In the genomic region with DNA sequence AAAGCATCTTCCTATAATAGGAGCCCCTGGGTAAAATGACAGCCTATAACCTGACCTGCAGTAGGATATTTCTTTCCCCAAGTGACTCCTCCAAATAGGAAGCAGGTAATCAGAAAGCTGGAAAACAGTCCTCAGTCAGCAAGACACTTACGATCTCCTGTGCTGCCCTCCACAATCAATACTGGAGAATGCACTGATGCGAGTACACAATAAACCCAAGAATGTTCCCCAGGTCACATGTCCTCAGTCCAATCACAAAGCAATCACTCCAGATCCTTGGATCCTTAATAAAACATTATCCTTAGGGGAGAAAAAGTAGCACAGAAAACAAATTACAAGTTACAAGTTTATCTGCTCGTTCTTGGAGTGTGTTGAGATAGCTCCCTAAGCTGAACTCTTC, we compare ENCODE assay signal across 18 cellular contexts.
"Had no signal": no experiment of that assay in that cellular context is flagged by ENCODE, and none has a peak within 500 bp of the region (broad histone marks: within the 10 kb centered on the region; RNA-seq: fewer than 3 reads in every experiment).

No MANE protein-coding gene starts in this region.

- H3K36me3 ChIP-seq: ascending aorta, transverse colon had no signal

- H3K4me2 ChIP-seq: smooth muscle cell had no signal

- H3K9me3 Mint-ChIP-seq: activated CD4-positive, alpha-beta memory T cell treated with anti-CD3 and anti-CD28 coated beads for 36 hours; activated naive CD8-positive, alpha-beta T cell treated with anti-CD3 and anti-CD28 coated beads, Interleukin-2, amount 10 ng/mL, durations not matched to agents 7 days and 5 days; activated T-cell treated with anti-CD3 and anti-CD28 coated beads, Interleukin-2, amount 50 U/mL, for 4 hours; stimulated activated memory B cell treated with anti-CD40 and anti-IgM and Interleukin-4, amounts not matched to agents 10 μg/mL and 1 μg/mL and 100 μg/mL, for 72 hours had no signal

- ATAC-seq: activated T-cell treated with anti-CD3 and anti-CD28 coated beads, Interleukin-2, amount 50 U/mL, for 4 hours; gastroesophageal sphincter; right cardiac atrium; stimulated activated memory B cell treated with anti-CD40 and anti-IgM and Interleukin-4, amounts not matched to agents 10 μg/mL and 1 μg/mL and 100 μg/mL, for 72 hours had no signal

- H3K4me1 ChIP-seq: ascending aorta had no signal

- H3K27ac Mint-ChIP-seq: activated CD4-positive, alpha-beta memory T cell treated with anti-CD3 and anti-CD28 coated beads for 36 hours; activated naive CD8-positive, alpha-beta T cell treated with anti-CD3 and anti-CD28 coated beads, Interleukin-2, amount 10 ng/mL, durations not matched to agents 7 days and 5 days; stimulated activated memory B cell treated with anti-CD40 and anti-IgM and Interleukin-4, amounts not matched to agents 10 μg/mL and 1 μg/mL and 100 μg/mL, for 72 hours had no signal

- H3K27me3 ChIP-seq: ascending aorta, gastroesophageal sphincter, transverse colon had no signal

- DNase-seq: activated CD4-positive, alpha-beta memory T cell treated with anti-CD3 and anti-CD28 coated beads for 36 hours; activated CD4-positive, CD25-positive, alpha-beta regulatory T cell treated with anti-CD3 and anti-CD28 coated beads, Interleukin-2, amount 50 U/mL, for 72 hours; activated effector memory CD4-positive, alpha-beta T cell treated with anti-CD3 and anti-CD28 coated beads, Interleukin-2, amount 50 U/mL, for 16 hours; activated naive CD8-positive, alpha-beta T cell treated with anti-CD3 and anti-CD28 coated beads, Interleukin-2, amount 10 ng/mL, durations not matched to agents 7 days and 5 days; activated T-cell treated with anti-CD3 and anti-CD28 coated beads, Interleukin-2, amount 50 U/mL, for 4 hours; caudate nucleus; effector CD8-positive, alpha-beta T cell; kidney; left ventricle myocardium inferior; mesendoderm; posterior cingulate gyrus; right cardiac atrium; transverse colon had no signal

- H3K4me3 ChIP-seq: ascending aorta, coronary artery, gastroesophageal sphincter, left ventricle myocardium inferior, smooth muscle cell, transverse colon had no signal

- H3K9me3 ChIP-seq: ascending aorta, gastroesophageal sphincter, left ventricle myocardium inferior, transverse colon had no signal

- H3K27me3 Mint-ChIP-seq: activated CD4-positive, alpha-beta memory T cell treated with anti-CD3 and anti-CD28 coated beads for 36 hours; activated naive CD8-positive, alpha-beta T cell treated with anti-CD3 and anti-CD28 coated beads, Interleukin-2, amount 10 ng/mL, durations not matched to agents 7 days and 5 days; stimulated activated memory B cell treated with anti-CD40 and anti-IgM and Interleukin-4, amounts not matched to agents 10 μg/mL and 1 μg/mL and 100 μg/mL, for 72 hours had no signal

- H3K27ac ChIP-seq: ascending aorta, coronary artery, gastroesophageal sphincter, left ventricle myocardium inferior, transverse colon had no signal

- H3K4me3 Mint-ChIP-seq: activated CD4-positive, alpha-beta memory T cell treated with anti-CD3 and anti-CD28 coated beads for 36 hours; activated naive CD8-positive, alpha-beta T cell treated with anti-CD3 and anti-CD28 coated beads, Interleukin-2, amount 10 ng/mL, durations not matched to agents 7 days and 5 days; activated T-cell treated with anti-CD3 and anti-CD28 coated beads, Interleukin-2, amount 50 U/mL, for 4 hours; stimulated activated memory B cell treated with anti-CD40 and anti-IgM and Interleukin-4, amounts not matched to agents 10 μg/mL and 1 μg/mL and 100 μg/mL, for 72 hours had no signal
